2 cellular contexts compared by ENCODE assay signal in genomic region chr4:176641237-176641636, GRCh38.
TF ChIP-seq lines count a peak whose summit lies in the region.

No MANE protein-coding gene starts in this region.

TF ChIP-seq in SK-N-SH, 30 proteins besides CTCF, POLR2A, EP300 and RAD21 (continued from another document):
- TF ChIP-seq IRF3 (IDR thresholded peaks at IDR 0.05; ENCODE audit: low read depth, low read length), result no peak

TF ChIP-seq in SK-N-SH treated with all-trans-retinoic acid at 6 μM for 48 hours, 23 proteins besides CTCF, POLR2A, EP300 and RAD21 (continued from another document):
- TF ChIP-seq, protein P1, sequence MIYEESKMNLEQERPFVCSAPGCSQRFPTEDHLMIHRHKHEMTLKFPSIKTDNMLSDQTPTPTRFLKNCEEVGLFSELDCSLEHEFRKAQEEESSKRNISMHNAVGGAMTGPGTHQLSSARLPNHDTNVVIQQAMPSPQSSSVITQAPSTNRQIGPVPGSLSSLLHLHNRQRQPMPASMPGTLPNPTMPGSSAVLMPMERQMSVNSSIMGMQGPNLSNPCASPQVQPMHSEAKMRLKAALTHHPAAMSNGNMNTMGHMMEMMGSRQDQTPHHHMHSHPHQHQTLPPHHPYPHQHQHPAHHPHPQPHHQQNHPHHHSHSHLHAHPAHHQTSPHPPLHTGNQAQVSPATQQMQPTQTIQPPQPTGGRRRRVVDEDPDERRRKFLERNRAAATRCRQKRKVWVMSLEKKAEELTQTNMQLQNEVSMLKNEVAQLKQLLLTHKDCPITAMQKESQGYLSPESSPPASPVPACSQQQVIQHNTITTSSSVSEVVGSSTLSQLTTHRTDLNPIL (CRISPR knock-in tag; IDR thresholded peaks at IDR 0.05; ENCODE audit: low read depth), result no peak
- no peak for TF ChIP-seq ZC3H10 (CRISPR knock-in tag; IDR thresholded peaks at IDR 0.05)
- TF ChIP-seq BACH2 (CRISPR knock-in tag; IDR thresholded peaks at IDR 0.05; ENCODE audit: borderline replicate concordance), result no peak
